Comparison of ENCODE assay signal across 20 cellular contexts in the genomic region with DNA sequence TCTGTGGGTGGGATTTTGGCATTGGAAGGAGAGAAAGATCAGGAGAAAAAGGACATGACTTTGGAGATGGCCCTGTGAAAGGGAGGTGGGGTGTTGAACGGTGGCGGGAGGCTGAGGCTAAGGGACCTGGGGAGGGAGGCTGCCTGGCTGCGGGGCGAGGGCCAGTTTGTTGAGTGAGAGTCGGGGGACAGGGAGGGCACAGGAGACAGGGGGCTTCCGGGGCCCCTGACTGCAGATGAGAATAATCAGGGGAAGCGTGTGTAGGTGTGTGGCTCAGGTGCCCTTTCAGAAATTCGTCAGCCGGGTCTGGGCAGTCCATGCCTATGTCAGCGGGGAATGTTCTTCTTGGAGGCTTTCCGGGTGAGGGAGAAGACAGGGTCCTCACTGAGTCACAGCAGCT. TPM values are rescaled to one million over a fixed set of nuclear protein-coding genes. Genes with fewer than 3 reads are reported as not detected.
"Had no signal": no experiment of that assay in that cellular context is flagged by ENCODE, and none has a peak within 500 bp of the region (broad histone marks: within the 10 kb centered on the region; RNA-seq: fewer than 3 reads in every experiment).

No MANE protein-coding gene starts in this region.

- H3K36me3 ChIP-seq: right atrium auricular region, thoracic aorta, upper lobe of left lung, WERI-Rb-1 had no signal

- H3K27me3 Mint-ChIP-seq: activated naive CD8-positive, alpha-beta T cell had no signal

- H3K4me3 Mint-ChIP-seq: activated naive CD8-positive, alpha-beta T cell; activated T-cell treated with anti-CD3 and anti-CD28 coated beads, Interleukin-2, amount 50 U/mL, for 72 hours; naive B cell; stimulated activated effector memory CD8-positive, alpha-beta T cell treated with anti-CD3 and anti-CD28 coated beads, Interleukin-12 subunit alpha, Interleukin-12 subunit beta, amount 100 ng/mL, for 72 hours had no signal

- H3K4me1 Mint-ChIP-seq: naive B cell; stimulated activated effector memory CD8-positive, alpha-beta T cell treated with anti-CD3 and anti-CD28 coated beads, Interleukin-12 subunit alpha, Interleukin-12 subunit beta, amount 100 ng/mL, for 72 hours had no signal

- H3K36me3 Mint-ChIP-seq: activated naive CD8-positive, alpha-beta T cell; naive B cell; stimulated activated effector memory CD8-positive, alpha-beta T cell treated with anti-CD3 and anti-CD28 coated beads, Interleukin-12 subunit alpha, Interleukin-12 subunit beta, amount 100 ng/mL, for 72 hours had no signal

- DNase-seq: activated CD4-positive, alpha-beta T cell treated with anti-CD3 and anti-CD28 coated beads for 1 hour; activated CD4-positive, alpha-beta T cell treated with anti-CD3 and anti-CD28 coated beads, Interleukin-2, amount 50 U/mL, for 4 hours; activated T-cell treated with anti-CD3 and anti-CD28 coated beads, Interleukin-2, amount 50 U/mL, for 72 hours; central memory CD4-positive, alpha-beta T cell; hypothalamus; mammary epithelial cell; naive B cell; occipital lobe; small intestine; stimulated activated CD4-positive, alpha-beta T cell treated with anti-CD3 and anti-CD28 coated beads, Interleukin-4, amount 100 ng/mL, for 24 hours; SW 1271; T-helper 2 cell; WERI-Rb-1 had no signal

- H3K9me3 ChIP-seq: right atrium auricular region, thoracic aorta, upper lobe of left lung had no signal

- H3K27ac Mint-ChIP-seq: activated naive CD8-positive, alpha-beta T cell; activated T-cell treated with anti-CD3 and anti-CD28 coated beads, Interleukin-2, amount 50 U/mL, for 72 hours; naive B cell; progenitor cell of endocrine pancreas; stimulated activated effector memory CD8-positive, alpha-beta T cell treated with anti-CD3 and anti-CD28 coated beads, Interleukin-12 subunit alpha, Interleukin-12 subunit beta, amount 100 ng/mL, for 72 hours had no signal

- ATAC-seq: activated T-cell treated with anti-CD3 and anti-CD28 coated beads, Interleukin-2, amount 50 U/mL, for 72 hours; left lobe of liver; stimulated activated effector memory CD8-positive, alpha-beta T cell treated with anti-CD3 and anti-CD28 coated beads, Interleukin-12 subunit alpha, Interleukin-12 subunit beta, amount 100 ng/mL, for 72 hours had no signal

- H3K4me1 ChIP-seq: upper lobe of left lung had no signal

- H3K9me3 Mint-ChIP-seq: activated T-cell treated with anti-CD3 and anti-CD28 coated beads, Interleukin-2, amount 50 U/mL, for 72 hours; naive B cell; stimulated activated effector memory CD8-positive, alpha-beta T cell treated with anti-CD3 and anti-CD28 coated beads, Interleukin-12 subunit alpha, Interleukin-12 subunit beta, amount 100 ng/mL, for 72 hours had no signal

- H3K27ac ChIP-seq: right atrium auricular region, thoracic aorta, upper lobe of left lung, WERI-Rb-1 had no signal

- H3K4me3 ChIP-seq: right atrium auricular region, thoracic aorta, upper lobe of left lung had no signal

- H3K27me3 ChIP-seq: right atrium auricular region, upper lobe of left lung had no signal

RNA-seq across cellular contexts. Expression of a gene that starts 52.2 kb away (rescaled TPM):
- total RNA-seq: mammary epithelial cell had no signal
- polyA plus RNA-seq: mammary epithelial cell had no signal
